In the genomic region with DNA sequence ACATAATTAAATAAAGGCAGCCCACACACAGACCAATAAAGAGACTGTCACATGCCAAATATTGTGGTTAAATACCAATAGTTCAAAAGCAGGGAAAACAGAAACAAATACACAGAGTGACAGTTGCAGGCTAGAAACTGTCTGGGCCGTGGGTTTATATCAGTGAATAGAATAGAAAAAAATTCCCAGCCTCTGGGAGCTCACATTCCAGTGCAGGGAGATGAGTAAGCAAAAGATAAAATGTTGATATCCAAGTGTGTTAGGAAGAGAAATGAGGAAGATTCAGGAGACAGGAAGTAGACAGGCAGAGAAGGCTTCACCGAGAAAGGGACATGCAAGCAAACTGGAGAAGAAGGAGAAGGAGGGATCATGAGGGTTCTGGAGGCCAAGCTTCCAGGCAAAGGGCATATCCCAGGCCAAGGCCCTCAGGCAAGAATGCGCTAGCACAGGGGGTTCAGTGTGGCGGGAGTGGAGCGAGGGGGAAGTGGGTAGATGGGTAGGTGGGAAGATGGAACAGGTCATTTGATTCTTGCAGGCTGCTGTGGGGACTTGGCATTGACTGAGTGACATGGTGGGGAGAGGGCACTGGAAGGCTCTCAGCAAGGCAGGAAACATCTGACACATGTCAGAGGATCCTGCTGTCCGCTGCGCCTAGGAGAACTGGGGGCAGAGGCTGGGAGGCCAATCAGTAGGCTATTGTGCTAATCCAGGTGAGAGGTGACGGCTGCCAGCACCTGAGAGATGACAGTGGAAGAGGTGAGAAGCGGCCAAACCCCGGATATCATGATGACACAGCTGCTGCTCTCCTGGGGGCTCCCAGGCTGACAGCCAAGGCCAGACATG, we compare ENCODE assay signal across 14 cellular contexts.
DNase-seq lines count a peak whose midpoint lies in the region.
"Had no signal": no experiment of that assay in that cellular context is flagged by ENCODE, and none has a peak within 500 bp of the region (broad histone marks: within the 10 kb centered on the region; RNA-seq: fewer than 3 reads in every experiment).

No MANE protein-coding gene starts in this region.

- H3K4me1 Mint-ChIP-seq in CD8-positive, alpha-beta memory T cell = no peaks in the 10 kb centered on the region
- H3K4me1 Mint-ChIP-seq: activated B cell treated with CpG ODN at 0.5 μM for 24 hours; activated naive CD8-positive, alpha-beta T cell treated with anti-CD3 and anti-CD28 coated beads, Interleukin-2, amount 10 ng/mL, durations not matched to agents 7 days and 5 days had no signal

- H4K8ac ChIP-seq in mesendoderm (ENCODE audit: low read depth, low read length) = no peak overlapping the region

- H3K79me1 ChIP-seq in mesendoderm (ENCODE audit: low read length) = no peaks in the 10 kb centered on the region

- no peak overlapping the region for H3K18ac ChIP-seq in mesendoderm (ENCODE audit: low read length)

- H3K4me3 Mint-ChIP-seq in CD8-positive, alpha-beta memory T cell = no peak overlapping the region
- H3K4me3 Mint-ChIP-seq: activated B cell treated with CpG ODN at 0.5 μM for 24 hours; activated naive CD8-positive, alpha-beta T cell treated with anti-CD3 and anti-CD28 coated beads, Interleukin-2, amount 10 ng/mL, durations not matched to agents 7 days and 5 days had no signal

- H3K4ac ChIP-seq in mesendoderm (ENCODE audit: low read depth, low read length) = no peak overlapping the region

- H3K27me3 ChIP-seq in BLaER1 treated with 17β-estradiol and CSF1 and Interleukin-3, amounts not matched to agents 10 nM and 100 nM = no peaks in the 10 kb centered on the region
- H3K27me3 ChIP-seq in mesendoderm (ENCODE audit: insufficient read depth, low read length, poor library complexity) = no peaks in the 10 kb centered on the region
- H3K27me3 ChIP-seq in CD8-positive, alpha-beta memory T cell (ENCODE audit: insufficient read depth, low read length, poor library complexity, severe bottlenecking) = peaks cover 4% of the 10 kb centered on the region

- no peaks in the 10 kb centered on the region for H3K36me3 ChIP-seq in BLaER1 treated with 17β-estradiol and CSF1 and Interleukin-3, amounts not matched to agents 10 nM and 100 nM
- H3K36me3 ChIP-seq in mesendoderm (ENCODE audit: control insufficient read depth, insufficient read depth, low read length) = no peaks in the 10 kb centered on the region
- no peaks in the 10 kb centered on the region for H3K36me3 ChIP-seq in CD8-positive, alpha-beta memory T cell (ENCODE audit: insufficient read depth, low read length)

- WGBS in mesendoderm (ENCODE audit: extremely low coverage, insufficient coverage, low lambda C conversion rate) = no CpG with 5 or more reads among the region's 10 CpGs

- H2BK120ac ChIP-seq in mesendoderm (ENCODE audit: low read depth, low read length) = no peak overlapping the region

- H3K9me3 Mint-ChIP-seq in CD8-positive, alpha-beta memory T cell = no peaks in the 10 kb centered on the region
- H3K9me3 Mint-ChIP-seq: activated B cell treated with CpG ODN at 0.5 μM for 24 hours; activated naive CD8-positive, alpha-beta T cell treated with anti-CD3 and anti-CD28 coated beads, Interleukin-2, amount 10 ng/mL, durations not matched to agents 7 days and 5 days had no signal

- H3K27ac Mint-ChIP-seq in CD8-positive, alpha-beta memory T cell = no peak overlapping the region
- H3K27ac Mint-ChIP-seq: activated B cell treated with CpG ODN at 0.5 μM for 24 hours; activated naive CD8-positive, alpha-beta T cell treated with anti-CD3 and anti-CD28 coated beads, Interleukin-2, amount 10 ng/mL, durations not matched to agents 7 days and 5 days had no signal

- peak overlapping the region in 6 of 11 experiments; percentile 10 to 62 (median 20); a peak in 8 of 22 replicates for H3K4me2 ChIP-seq in BLaER1 treated with 17β-estradiol and CSF1 and Interleukin-3, amounts not matched to agents 10 nM and 100 nM
- H3K4me2 ChIP-seq in mesendoderm (ENCODE audit: low read length) = no peak overlapping the region
- H3K4me2 ChIP-seq: KMS-11 had no signal

- H3K4me1 ChIP-seq in BLaER1 treated with 17β-estradiol and CSF1 and Interleukin-3, amounts not matched to agents 10 nM and 100 nM = peaks cover 0 to 14% (median 8%) of the 10 kb centered on the region in 10 experiments; a peak in 12 of 20 replicates
- H3K4me1 ChIP-seq in mesendoderm (ENCODE audit: control insufficient read depth, low read depth, low read length) = peaks cover 4% of the 10 kb centered on the region
- no peaks in the 10 kb centered on the region for H3K4me1 ChIP-seq in CD8-positive, alpha-beta memory T cell (ENCODE audit: insufficient read depth, low read length)

- H3K4me3 ChIP-seq in BLaER1 treated with 17β-estradiol and CSF1 and Interleukin-3, amounts not matched to agents 10 nM and 100 nM = no peak overlapping the region
- H3K4me3 ChIP-seq in mesendoderm (ENCODE audit: low read length) = no peak overlapping the region
- no peak overlapping the region for H3K4me3 ChIP-seq in CD8-positive, alpha-beta memory T cell (ENCODE audit: low read length)
- H3K4me3 ChIP-seq: GM12878 had no signal

- no peak overlapping the region for H2BK5ac ChIP-seq in mesendoderm (ENCODE audit: low read length)

- no peak overlapping the region for H2BK15ac ChIP-seq in mesendoderm (replicated peaks; ENCODE audit: low read depth)

- DNase-seq in NCI-H146 treated with DMSO at 0.1 percent for 48 hours (lab: John Stamatoyannopoulos, UW; ENCODE audit: unreplicated experiment) (peak; percentile 99), amniotic epithelial cell (ENCODE audit: low read depth) (peak; percentile 73), mesendoderm (peak; percentile 37), activated T-cell treated with anti-CD3 and anti-CD28 coated beads for 4 hours (no peak), germinal center (ENCODE audit: low spot score) (no peak)
- no peak for DNase-seq in activated CD4-positive, alpha-beta T cell treated with anti-CD3 and anti-CD28 coated beads, Interleukin-2, amount 50 U/mL, for 4 hours
- DNase-seq in CD8-positive, alpha-beta memory T cell = no peak
- DNase-seq: activated B cell treated with CpG ODN at 0.5 μM for 24 hours; activated naive CD8-positive, alpha-beta T cell treated with anti-CD3 and anti-CD28 coated beads, Interleukin-2, amount 10 ng/mL, durations not matched to agents 7 days and 5 days; stimulated activated CD4-positive, alpha-beta T cell treated with anti-CD3 and anti-CD28 coated beads, Interleukin-12 subunit alpha, Interleukin-12 subunit beta, amount 100 ng/mL, for 4 hours; stimulated activated naive CD4-positive, alpha-beta T cell treated with Interleukin-2 at 50 U/mL for 16 hours had no signal

- H3K27ac ChIP-seq in BLaER1 treated with 17β-estradiol and CSF1 and Interleukin-3, amounts not matched to agents 10 nM and 100 nM = no peak overlapping the region
- no peak overlapping the region for H3K27ac ChIP-seq in mesendoderm (ENCODE audit: low read depth, low read length)
- no peak overlapping the region for H3K27ac ChIP-seq in CD8-positive, alpha-beta memory T cell (ENCODE audit: low read depth, low read length)
- H3K27ac ChIP-seq: KMS-11 had no signal

- no peak overlapping the region for H2AK5ac ChIP-seq in mesendoderm (ENCODE audit: low read length)

- no peaks in the 10 kb centered on the region for H3K79me2 ChIP-seq in mesendoderm (ENCODE audit: control insufficient read depth, insufficient read depth, low read length)

- H4K20me1 ChIP-seq in BLaER1 treated with 17β-estradiol and CSF1 and Interleukin-3, amounts not matched to agents 10 nM and 100 nM = no peaks in the 10 kb centered on the region; a peak in 1 of 22 replicates

- CTCF ChIA-PET in CD8-positive, alpha-beta memory T cell (lab: Charles Lee) = no interaction called here

- H3K36me3 Mint-ChIP-seq in CD8-positive, alpha-beta memory T cell = no peaks in the 10 kb centered on the region
- H3K36me3 Mint-ChIP-seq: activated naive CD8-positive, alpha-beta T cell treated with anti-CD3 and anti-CD28 coated beads, Interleukin-2, amount 10 ng/mL, durations not matched to agents 7 days and 5 days had no signal

- H3K27me3 Mint-ChIP-seq in CD8-positive, alpha-beta memory T cell = peaks cover 7 to 12% of the 10 kb centered on the region in 2 donors

- POLR2A ChIA-PET in CD8-positive, alpha-beta memory T cell (lab: Charles Lee) = no interaction called here

- H3K9me3 ChIP-seq in BLaER1 treated with 17β-estradiol and CSF1 and Interleukin-3, amounts not matched to agents 10 nM and 100 nM (replicated peaks in 1 of 11) = no peaks in the 10 kb centered on the region
- no peaks in the 10 kb centered on the region for H3K9me3 ChIP-seq in CD8-positive, alpha-beta memory T cell (ENCODE audit: low read length)

- H3K56ac ChIP-seq in mesendoderm (ENCODE audit: low read length) = no peak overlapping the region

- H4K5ac ChIP-seq in mesendoderm (ENCODE audit: low read length) = no peak overlapping the region

- no peak overlapping the region for H3K9ac ChIP-seq in BLaER1 treated with 17β-estradiol and CSF1 and Interleukin-3, amounts not matched to agents 10 nM and 100 nM
- no peak overlapping the region for H3K9ac ChIP-seq in mesendoderm (ENCODE audit: low read length)
- H3K9ac ChIP-seq: KMS-11 had no signal

- no peak overlapping the region for H3K23ac ChIP-seq in mesendoderm (ENCODE audit: low read length)

Comparison
In these comparisons a context has a peak if more than half of its experiments do, and no peak if none do; other contexts are left out.
1. DNase-seq: peak in NCI-H146 treated with DMSO at 0.1 percent for 48 hours (single experiment), amniotic epithelial cell (single experiment) and mesendoderm (single experiment); none in activated CD4-positive, alpha-beta T cell treated with anti-CD3 and anti-CD28 coated beads, Interleukin-2, amount 50 U/mL, for 4 hours (0 of 2), activated T-cell treated with anti-CD3 and anti-CD28 coated beads for 4 hours (single experiment), germinal center (single experiment) and CD8-positive, alpha-beta memory T cell (0 of 5).